ENCODE assay signal across 19 cellular contexts in genomic region chr1:234434706-234435105, GRCh38. TPM values are rescaled to one million over a fixed set of nuclear protein-coding genes. Genes with fewer than 3 reads are reported as not detected.
DNase-seq lines count a peak whose midpoint lies in the region; ATAC-seq, FAIRE-seq and TF ChIP-seq lines count a peak whose summit lies in the region.
"Had no signal": no experiment of that assay in that cellular context is flagged by ENCODE, and none has a peak within 500 bp of the region (broad histone marks: within the 10 kb centered on the region; RNA-seq: fewer than 3 reads in every experiment).

No MANE protein-coding gene starts in this region.

- peak overlapping the region; percentile 55 for H2BK120ac ChIP-seq in trophoblast cell (ENCODE audit: insufficient read depth, low read length, poor library complexity)

- POLR2A ChIA-PET in HepG2 (lab: Yijun Ruan, JAX): no interaction called here
- POLR2A ChIA-PET in K562 (lab: Yijun Ruan, JAX): interaction anchor here (0.6 to 1.0 kb wide), 4 partner anchors 25 to 686 kb away, joined by 3 read pairs; no protein-coding TSS in a partner anchor

- H2AFZ ChIP-seq in HepG2 (ENCODE audit: low read length) (no peak overlapping the region), K562 (ENCODE audit: low read depth, low read length) (peak overlapping the region; percentile 17; the same call in 1 of the 2 replicates), trophoblast cell (ENCODE audit: insufficient read depth, low read length, poor library complexity) (no peak overlapping the region)

- H3K14ac ChIP-seq in trophoblast cell (ENCODE audit: low read length): no peak overlapping the region

- no peaks in the 10 kb centered on the region for H3K9me1 ChIP-seq in K562 (ENCODE audit: control insufficient read depth, insufficient read depth, low read length)

- BruUV-seq in HepG2 (replicated peaks; lab: Mats Ljungman, UMichigan): no TSS peak
- BruUV-seq in K562 (replicated peaks; lab: Mats Ljungman, UMichigan): no TSS peak

- H3K23ac ChIP-seq in trophoblast cell (ENCODE audit: low read length): no peak overlapping the region

- no peak overlapping the region for H3K4ac ChIP-seq in trophoblast cell (ENCODE audit: low read depth, low read length)

- H4K91ac ChIP-seq in trophoblast cell (ENCODE audit: low read depth, low read length): no peak overlapping the region

- H3K27me3 ChIP-seq in HepG2 (ENCODE audit: control insufficient read depth in 1 of 2, insufficient read depth in 2 of 2, low read length in 2 of 2): no peaks in the 10 kb centered on the region
- H3K27me3 ChIP-seq in right lobe of liver: no peaks in the 10 kb centered on the region
- no peaks in the 10 kb centered on the region for H3K27me3 ChIP-seq in K562 (ENCODE audit: control insufficient read depth in 2 of 2, insufficient read depth in 2 of 2, low read length in 2 of 2)
- H3K27me3 ChIP-seq in trophoblast cell (ENCODE audit: insufficient read depth, low read length): no peaks in the 10 kb centered on the region
- H3K27me3 ChIP-seq: BLaER1 treated with 17β-estradiol and CSF1 and Interleukin-3, amounts not matched to agents 10 nM and 100 nM had no signal

- intact Hi-C loops in HepG2 (cut with micrococcal nuclease; ENCODE audit: unreplicated experiment): no loop called here
- intact Hi-C loops in right lobe of liver (cut with DNase I): no loop called here
- intact Hi-C loops in K562 (cut with micrococcal nuclease): no loop called here

- peaks cover 2% of the 10 kb centered on the region for H3K79me1 ChIP-seq in trophoblast cell (ENCODE audit: low read length)

- H3K18ac ChIP-seq in trophoblast cell (ENCODE audit: low read length): no peak overlapping the region

- H4K20me1 ChIP-seq in HepG2 (ENCODE audit: insufficient read depth, low read length) (no peaks in the 10 kb centered on the region), K562 (replicated peaks; ENCODE audit: control insufficient read depth, insufficient read depth, low read length) (no peaks in the 10 kb centered on the region)

- H3K36me3 ChIP-seq in HepG2 (replicated peaks in 1 of 2; ENCODE audit: control insufficient read depth in 1 of 2, insufficient read depth in 2 of 2, low read length in 2 of 2) (peaks cover 10 to 57% of the 10 kb centered on the region in 2 experiments), right lobe of liver (no peaks in the 10 kb centered on the region), K562 (ENCODE audit: control insufficient read depth, insufficient read depth, low read length) (peaks cover 30% of the 10 kb centered on the region; the same call in 1 of the 3 replicates), trophoblast cell (ENCODE audit: control insufficient read depth in 1 of 2, insufficient read depth in 2 of 2, low read length in 2 of 2) (no peaks in the 10 kb centered on the region)

- FAIRE-seq in HepG2 (lab: Jason Lieb, UNC): no peak
- FAIRE-seq in K562 (lab: Jason Lieb, UNC): no peak
- FAIRE-seq: D721Med, GM12892 had no signal

- in situ Hi-C loops in HepG2 (cut with HindIII; ENCODE audit: extremely low pct_ligation_motif_present, low pct_unique_long_range_greater_than_20kb): no loop called here
- in situ Hi-C loops in K562 (cut with MboI): no loop called here

- no peak for ATAC-seq in HepG2
- ATAC-seq in right lobe of liver: no peak
- ATAC-seq in K562: no peak
- ATAC-seq in GM21723 (IDR thresholded peaks at IDR 0.05; ENCODE audit: unreplicated experiment): no peak

- H2BK5ac ChIP-seq in trophoblast cell (ENCODE audit: low read depth, low read length, poor library complexity): no peak overlapping the region

- no peak overlapping the region for H4K8ac ChIP-seq in trophoblast cell (ENCODE audit: low read depth, low read length)

- no peaks in the 10 kb centered on the region for H3K9me3 ChIP-seq in HepG2 (ENCODE audit: low read length)
- H3K9me3 ChIP-seq in right lobe of liver: no peaks in the 10 kb centered on the region
- no peaks in the 10 kb centered on the region for H3K9me3 ChIP-seq in K562 (replicated peaks; ENCODE audit: control insufficient read depth, insufficient read depth, low read depth, low read length)
- H3K9me3 ChIP-seq in trophoblast cell (ENCODE audit: insufficient read depth, low read depth, low read length): no peaks in the 10 kb centered on the region

- TF ChIP-seq CTCF in HepG2 (CRISPR knock-in tag; IDR thresholded peaks at IDR 0.05): no peak
- no peak for TF ChIP-seq CTCF in right lobe of liver (IDR thresholded peaks at IDR 0.05)
- no peak for TF ChIP-seq CTCF in K562 (IDR thresholded peaks at IDR 0.05 in 2 of 3, conservative IDR thresholded peaks at IDR 0.05 in 1 of 3; ENCODE audit: insufficient read depth in 2 of 3, low read depth in 1 of 3, low read length in 3 of 3)

- H3K4me2 ChIP-seq in HepG2 (ENCODE audit: low read depth, low read length): no peak overlapping the region
- H3K4me2 ChIP-seq in K562 (ENCODE audit: insufficient read depth, low read length): no peak overlapping the region
- H3K4me2 ChIP-seq in trophoblast cell (ENCODE audit: low read length): peak overlapping the region; percentile 20

- CTCF ChIA-PET in HepG2 (lab: Yijun Ruan, JAX; ENCODE audit: low intra/inter-chr PET ratio, low total read pairs): no interaction called here
- CTCF ChIA-PET in K562 (lab: Yijun Ruan, JAX; ENCODE audit: low intra/inter-chr PET ratio): no interaction called here

- peaks cover 21% of the 10 kb centered on the region; the same call in 1 of the 2 replicates for H3K4me1 ChIP-seq in HepG2 (ENCODE audit: insufficient read depth, low read length)
- no peaks in the 10 kb centered on the region for H3K4me1 ChIP-seq in right lobe of liver
- peaks cover 0 to 11% of the 10 kb centered on the region in 2 experiments; a peak in 3 of 5 replicates for H3K4me1 ChIP-seq in K562 (replicated peaks in 1 of 2; ENCODE audit: control insufficient read depth in 2 of 2, insufficient read depth in 2 of 2, low read length in 2 of 2)
- H3K4me1 ChIP-seq in trophoblast cell (ENCODE audit: control insufficient read depth in 1 of 2, insufficient read depth in 2 of 2, low read length in 2 of 2): no peaks in the 10 kb centered on the region

- no peaks in the 10 kb centered on the region for H3K79me2 ChIP-seq in HepG2 (ENCODE audit: insufficient read depth, low read length)
- no peaks in the 10 kb centered on the region for H3K79me2 ChIP-seq in K562 (ENCODE audit: control insufficient read depth, insufficient read depth, low read length)
- no peaks in the 10 kb centered on the region for H3K79me2 ChIP-seq in trophoblast cell (ENCODE audit: control insufficient read depth, insufficient read depth, low read length, poor library complexity)

- WGBS in HepG2 (ENCODE audit: low lambda C conversion rate): 95% methylated on average over 2 of the region's 2 CpGs
- WGBS in right lobe of liver (ENCODE audit: insufficient coverage, low coverage, low lambda C conversion rate, missing lambda C conversion rate): 88% methylated on average over 2 of the region's 2 CpGs
- 28% methylated on average over 2 of the region's 2 CpGs for WGBS in K562 (ENCODE audit: insufficient coverage, low coverage, missing lambda C conversion rate)
- WGBS in trophoblast cell (ENCODE audit: extremely low coverage, insufficient coverage, insufficient read length): no CpG with 5 or more reads among the region's 2 CpGs

- no peak for TF ChIP-seq RAD21 in HepG2 (CRISPR knock-in tag; IDR thresholded peaks at IDR 0.05)
- TF ChIP-seq RAD21 in K562 (CRISPR knock-in tag; conservative IDR thresholded peaks at IDR 0.05 in 1 of 2, IDR thresholded peaks at IDR 0.05 in 1 of 2): no peak

- no peak overlapping the region for H2AK5ac ChIP-seq in trophoblast cell (ENCODE audit: low read length)

- H3K4me3 ChIP-seq in HepG2 (replicated peaks in 1 of 3; ENCODE audit: insufficient read depth in 1 of 3, low read depth in 2 of 3, low read length in 3 of 3): no peak overlapping the region
- no peak overlapping the region for H3K4me3 ChIP-seq in right lobe of liver
- H3K4me3 ChIP-seq in K562: no peak overlapping the region
- no peak overlapping the region for H3K4me3 ChIP-seq in trophoblast cell (ENCODE audit: low read depth, low read length)
- H3K4me3 ChIP-seq: BLaER1 treated with 17β-estradiol and CSF1 and Interleukin-3, amounts not matched to agents 10 nM and 100 nM had no signal

- H4K12ac ChIP-seq in trophoblast cell (ENCODE audit: low read depth, low read length): no peak overlapping the region

- TF ChIP-seq POLR2A in HepG2 (IDR thresholded peaks at IDR 0.05; ENCODE audit: insufficient read depth in 1 of 2, low read depth in 2 of 2, low read length in 2 of 2) (no peak), right lobe of liver (IDR thresholded peaks at IDR 0.05) (no peak), K562 (conservative IDR thresholded peaks at IDR 0.05) (no peak)

- TF ChIP-seq EP300 in HepG2 (IDR thresholded peaks at IDR 0.05; ENCODE audit: low read depth in 2 of 2, low read length in 2 of 2) (no peak), HepG2 (CRISPR knock-in tag; IDR thresholded peaks at IDR 0.05; ENCODE audit: borderline replicate concordance) (no peak), K562 (IDR thresholded peaks at IDR 0.05; ENCODE audit: low read length) (no peak)

- peak overlapping the region; percentile 88 for H2BK12ac ChIP-seq in trophoblast cell (ENCODE audit: low read length)

- H3K27ac ChIP-seq in HepG2 (ENCODE audit: extremely low read length, insufficient read depth, low read length) (no peak overlapping the region), right lobe of liver (no peak overlapping the region), K562 (ENCODE audit: extremely low read depth, low read depth, low read length) (no peak overlapping the region), trophoblast cell (ENCODE audit: low read depth, low read length) (no peak overlapping the region)
- H3K27ac ChIP-seq: BLaER1 treated with 17β-estradiol and CSF1 and Interleukin-3, amounts not matched to agents 10 nM and 100 nM; HL-60 had no signal

- DNase-seq in HepG2 (ENCODE audit: low spot score): no peak
- DNase-seq in right lobe of liver: no peak
- DNase-seq in K562 (ENCODE audit: extremely low read depth in 1 of 4, low spot score in 3 of 4): no peak
- DNase-seq in trophoblast cell: no peak
- DNase-seq in SKM-1 treated with dmso at 0.1 percent for 144 hours (lab: John Stamatoyannopoulos, UW; ENCODE audit: unreplicated experiment): no peak
- DNase-seq: CD4-positive, CD25-positive, alpha-beta regulatory T cell; CD8-positive, alpha-beta memory T cell; COR-L47; DMS79; GDM1; GOT3; H7; IMR-90; KBM-7 had no signal

- H3K9ac ChIP-seq in HepG2 (ENCODE audit: insufficient read depth, low read depth, low read length): no peak overlapping the region
- H3K9ac ChIP-seq in K562 (ENCODE audit: insufficient read depth in 1 of 2, low read depth in 2 of 2, low read length in 2 of 2): no peak overlapping the region
- no peak overlapping the region for H3K9ac ChIP-seq in trophoblast cell (ENCODE audit: low read length)
- H3K9ac ChIP-seq: BLaER1 treated with 17β-estradiol and CSF1 and Interleukin-3, amounts not matched to agents 10 nM and 100 nM had no signal

RNA-seq across cellular contexts. Expression of gene TARBP1, which starts 44.3 kb away (rescaled TPM):
- total RNA-seq in HepG2 (2016; rRNA removed; fragmentation: Illumina TruSeq; extraction: Trizol) (31.0 and 37.7 TPM in 2 replicates), right lobe of liver (10 to 100 TPM in 2 of 6 experiments, 1 to 10 TPM in 4; 7.2 to 16.7 (median 8.0) TPM), K562 (2014; rRNA removed) (15.3 and 16.1 TPM in 2 replicates), K562 (2014; rRNA removed; fragmentation: Illumina TruSeq; extraction: Trizol) (25.0 and 28.0 TPM in 2 replicates), K562 (2015; rRNA removed; fragmentation: Illumina TruSeq; extraction: Trizol) (23.1 and 26.5 TPM in 2 replicates), K562 (2021) (15.6 and 18.6 TPM in 2 replicates)
- total RNA-seq in HepG2 (2016; cell fraction: cytosol; rRNA removed; fragmentation: Illumina TruSeq; extraction: Trizol; ENCODE audit: low read depth): 8.0 and 10.9 TPM in 2 replicates
- total RNA-seq in HepG2 (2016; cell fraction: insoluble cytoplasmic fraction; rRNA removed; fragmentation: Illumina TruSeq; extraction: Trizol): 33.0 and 39.2 TPM in 2 replicates
- total RNA-seq in HepG2 (2016; cell fraction: membrane; rRNA removed; fragmentation: Illumina TruSeq; extraction: Trizol): 9.9 and 14.5 TPM in 2 replicates
- total RNA-seq in HepG2 (2016; cell fraction: nucleus; rRNA removed; fragmentation: Illumina TruSeq; extraction: Trizol): 49.3 and 51.0 TPM in 2 replicates
- polyA plus RNA-seq in HepG2 (2011; rRNA removed) (58.7 and 67.0 TPM in 2 replicates), K562 (2011; rRNA removed) (48.0 and 66.5 TPM in 2 replicates), K562 (2014; fragmentation: Illumina TruSeq; extraction: Trizol) (20.5 and 22.9 TPM in 2 replicates), K562 (2014; fragmentation: Nextera tagmentation; extraction: Ambion mirVana) (10 to 100 TPM in 1 of 2 experiments, 1 to 10 TPM in 1; 8.8 to 10.4 TPM), K562 (2014; rRNA removed) (24.3 and 29.5 TPM in 2 replicates)
- 15.2 and 18.3 TPM in 2 replicates for polyA plus RNA-seq in HepG2 (2011; cell fraction: cytosol; rRNA removed)
- 127 and 145 TPM in 2 replicates for polyA plus RNA-seq in HepG2 (2011; cell fraction: nucleus; rRNA removed)
- 31.2 and 34.3 TPM in 2 replicates for polyA plus RNA-seq in HepG2 (2012)
- 1.00 and 1.2 TPM in 2 replicates for polyA plus RNA-seq in HepG2 (2016; cell fraction: cytosol; fragmentation: Illumina TruSeq; extraction: Trizol; ENCODE audit: low read depth)
- polyA plus RNA-seq in HepG2 (2016; cell fraction: insoluble cytoplasmic fraction; fragmentation: Illumina TruSeq; extraction: Trizol; ENCODE audit: low read depth): 26.8 and 27.3 TPM in 2 replicates
- polyA plus RNA-seq in HepG2 (2016; cell fraction: membrane; fragmentation: Illumina TruSeq; extraction: Trizol; ENCODE audit: low read depth): 3.6 and 4.1 TPM in 2 replicates
- polyA plus RNA-seq in HepG2 (2016; cell fraction: nucleus; fragmentation: Illumina TruSeq; extraction: Trizol; ENCODE audit: insufficient read depth, low read depth): 121 and 134 TPM in 2 replicates
- 15.4 and 29.8 TPM in 2 replicates for polyA minus RNA-seq in HepG2 (2011; rRNA and poly(A)+ RNA removed; ENCODE audit: low replicate concordance)
- polyA minus RNA-seq in HepG2 (2011; cell fraction: cytosol; rRNA and poly(A)+ RNA removed): 10.9 and 11.5 TPM in 2 replicates
- polyA minus RNA-seq in HepG2 (2011; cell fraction: nucleus; rRNA and poly(A)+ RNA removed): 73.5 and 78.7 TPM in 2 replicates
- 26.2 and 82.6 TPM in 2 replicates for total RNA-seq in K562 (2011; cell fraction: chromatin; rRNA removed; ENCODE audit: low replicate concordance)
- total RNA-seq in K562 (2011; cell fraction: nucleolus; rRNA removed): 15.0 and 20.9 TPM in 2 replicates
- total RNA-seq in K562 (2011; cell fraction: nucleoplasm; rRNA removed): 28.7 and 45.3 TPM in 2 replicates
- polyA plus RNA-seq in K562 (2011; cell fraction: cytosol; rRNA removed): 12.4 and 31.8 TPM in 2 replicates
- 84.2 and 119 TPM in 2 replicates for polyA plus RNA-seq in K562 (2011; cell fraction: nucleus; rRNA removed)
- 14.6 and 30.8 TPM in 2 replicates for polyA plus RNA-seq in K562 (2012)
- 27.7 and 45.5 TPM in 2 replicates for polyA minus RNA-seq in K562 (2011; rRNA and poly(A)+ RNA removed)
- polyA minus RNA-seq in K562 (2011; cell fraction: cytosol; rRNA and poly(A)+ RNA removed): 10.1 and 19.2 TPM in 2 replicates
- polyA minus RNA-seq in K562 (2011; cell fraction: nucleus; rRNA and poly(A)+ RNA removed): 19.0 and 38.9 TPM in 2 replicates
- polyA plus RNA-seq in trophoblast cell (2013): 7.2 and 7.8 TPM in 2 replicates
